Comparison of ENCODE assay signal across 6 cellular contexts in genomic region chr12:120466560-120467315, GRCh38. TPM values are rescaled to one million over a fixed set of nuclear protein-coding genes. Genes with fewer than 3 reads are reported as not detected.
DNase-seq lines count a peak whose midpoint lies in the region; ATAC-seq and TF ChIP-seq lines count a peak whose summit lies in the region.

No MANE protein-coding gene starts in this region.

- H3K9me3 Mint-ChIP-seq in activated CD4-positive, alpha-beta memory T cell treated with anti-CD3 and anti-CD28 coated beads for 36 hours, result no peaks in the 10 kb centered on the region
- no peaks in the 10 kb centered on the region for H3K9me3 Mint-ChIP-seq in immature natural killer cell

- CTCF ChIA-PET in activated CD4-positive, alpha-beta memory T cell treated with anti-CD3 and anti-CD28 coated beads for 36 hours (lab: Charles Lee), result interaction anchor here (0.6 to 7.5 kb wide), 16 partner anchors 11 to 787 kb away, joined by 3 to 97 read pairs (median 4); partner anchors contain the start of gene RNF10

- H3K27ac Mint-ChIP-seq in activated CD4-positive, alpha-beta memory T cell treated with anti-CD3 and anti-CD28 coated beads for 36 hours, result no peak overlapping the region
- peak overlapping the region; percentile 53 to 88 (median 66) for H3K27ac Mint-ChIP-seq in immature natural killer cell

- H3K36me3 Mint-ChIP-seq in activated CD4-positive, alpha-beta memory T cell treated with anti-CD3 and anti-CD28 coated beads for 36 hours, result peaks cover 38% of the 10 kb centered on the region
- peaks cover 10 to 42% (median 10%) of the 10 kb centered on the region in 3 donors for H3K36me3 Mint-ChIP-seq in immature natural killer cell

- no peak for DNase-seq in AG09319 (ENCODE audit: extremely low read depth, low read depth)
- DNase-seq in Kasumi-1 (lab: John Stamatoyannopoulos, UW), result peak; percentile 68 to 73
- peak; percentile 66 for DNase-seq in activated CD4-positive, alpha-beta memory T cell treated with anti-CD3 and anti-CD28 coated beads for 36 hours
- peak; percentile 35 to 41 (median 41) for DNase-seq in immature natural killer cell
- DNase-seq in AG20443 (ENCODE audit: low spot score), result no peak

- ATAC-seq in GM21367 (IDR thresholded peaks at IDR 0.05; ENCODE audit: unreplicated experiment), result no peak

- POLR2A ChIA-PET in activated CD4-positive, alpha-beta memory T cell treated with anti-CD3 and anti-CD28 coated beads for 36 hours (lab: Charles Lee), result interaction anchor here (0.6 to 1.2 kb wide), 2 partner anchors 14 to 39 kb away, joined by 3 to 4 read pairs; no protein-coding TSS in a partner anchor

- H3K4me3 Mint-ChIP-seq in activated CD4-positive, alpha-beta memory T cell treated with anti-CD3 and anti-CD28 coated beads for 36 hours, result no peak overlapping the region
- peak overlapping the region in 4 of 5 donors; percentile 32 to 98 (median 44) for H3K4me3 Mint-ChIP-seq in immature natural killer cell

- peaks cover 31% of the 10 kb centered on the region for H3K4me1 Mint-ChIP-seq in activated CD4-positive, alpha-beta memory T cell treated with anti-CD3 and anti-CD28 coated beads for 36 hours (ENCODE audit: low read depth)
- H3K4me1 Mint-ChIP-seq in immature natural killer cell, result peaks cover 53 to 60% of the 10 kb centered on the region in 2 donors

- intact Hi-C loops in activated CD4-positive, alpha-beta memory T cell treated with anti-CD3 and anti-CD28 coated beads for 36 hours (cut with micrococcal nuclease), result no loop called here

- peak; percentile 65 for TF ChIP-seq CTCF in AG09319 (IDR thresholded peaks at IDR 0.05; ENCODE audit: low read depth, low read length)

- no peaks in the 10 kb centered on the region for H3K27me3 Mint-ChIP-seq in activated CD4-positive, alpha-beta memory T cell treated with anti-CD3 and anti-CD28 coated beads for 36 hours
- peaks cover 5 to 13% (median 12%) of the 10 kb centered on the region in 3 donors for H3K27me3 Mint-ChIP-seq in immature natural killer cell (ENCODE audit: low read depth in 3 of 3)

RNA-seq across cellular contexts. Expression of gene SRSF9, which starts 2.8 kb away (rescaled TPM):
- 100 to 1,000 TPM; 218 to 221 TPM for total RNA-seq in activated CD4-positive, alpha-beta memory T cell treated with anti-CD3 and anti-CD28 coated beads for 36 hours
- polyA plus RNA-seq in immature natural killer cell, result 100 to 1,000 TPM; 221 to 292 (median 271) TPM

RNA-seq across cellular contexts. Expression of gene GATC, which starts 20.5 kb away (rescaled TPM):
- total RNA-seq in activated CD4-positive, alpha-beta memory T cell treated with anti-CD3 and anti-CD28 coated beads for 36 hours, result 10 to 100 TPM; 35.1 to 37.1 TPM
- polyA plus RNA-seq in immature natural killer cell, result 10 to 100 TPM in 2 of 3 donors, 1 to 10 TPM in 1; 8.3 to 26.7 (median 23.3) TPM

RNA-seq across cellular contexts. Expression of gene TRIAP1, which starts 20.6 kb away (rescaled TPM):
- 10 to 100 TPM; 32.2 to 34.6 TPM for total RNA-seq in activated CD4-positive, alpha-beta memory T cell treated with anti-CD3 and anti-CD28 coated beads for 36 hours
- polyA plus RNA-seq in immature natural killer cell, result 10 to 100 TPM; 66.4 to 76.8 (median 69.2) TPM

RNA-seq across cellular contexts. Expression of gene COX6A1, which starts 28.8 kb away (rescaled TPM):
- 100 to 1,000 TPM; 474 to 478 TPM for total RNA-seq in activated CD4-positive, alpha-beta memory T cell treated with anti-CD3 and anti-CD28 coated beads for 36 hours
- polyA plus RNA-seq in immature natural killer cell, result 1,000 to 10,000 TPM in 2 of 3 donors, 100 to 1,000 TPM in 1; 859 to 1,309 (median 1,192) TPM

RNA-seq across cellular contexts. Expression of gene DYNLL1, which starts 29.2 kb away (rescaled TPM):
- total RNA-seq in activated CD4-positive, alpha-beta memory T cell treated with anti-CD3 and anti-CD28 coated beads for 36 hours, result 100 to 1,000 TPM; 176 to 184 TPM
- 100 to 1,000 TPM; 399 to 508 (median 457) TPM for polyA plus RNA-seq in immature natural killer cell

Comparison
In these comparisons a context has a peak if more than half of its experiments do, and no peak if none do; other contexts are left out.
1. DNase-seq: peak in Kasumi-1 (2 of 2), activated CD4-positive, alpha-beta memory T cell treated with anti-CD3 and anti-CD28 coated beads for 36 hours (single experiment) and immature natural killer cell (3 of 3); none in AG09319 (single experiment) and AG20443 (single experiment).